In the genomic region with DNA sequence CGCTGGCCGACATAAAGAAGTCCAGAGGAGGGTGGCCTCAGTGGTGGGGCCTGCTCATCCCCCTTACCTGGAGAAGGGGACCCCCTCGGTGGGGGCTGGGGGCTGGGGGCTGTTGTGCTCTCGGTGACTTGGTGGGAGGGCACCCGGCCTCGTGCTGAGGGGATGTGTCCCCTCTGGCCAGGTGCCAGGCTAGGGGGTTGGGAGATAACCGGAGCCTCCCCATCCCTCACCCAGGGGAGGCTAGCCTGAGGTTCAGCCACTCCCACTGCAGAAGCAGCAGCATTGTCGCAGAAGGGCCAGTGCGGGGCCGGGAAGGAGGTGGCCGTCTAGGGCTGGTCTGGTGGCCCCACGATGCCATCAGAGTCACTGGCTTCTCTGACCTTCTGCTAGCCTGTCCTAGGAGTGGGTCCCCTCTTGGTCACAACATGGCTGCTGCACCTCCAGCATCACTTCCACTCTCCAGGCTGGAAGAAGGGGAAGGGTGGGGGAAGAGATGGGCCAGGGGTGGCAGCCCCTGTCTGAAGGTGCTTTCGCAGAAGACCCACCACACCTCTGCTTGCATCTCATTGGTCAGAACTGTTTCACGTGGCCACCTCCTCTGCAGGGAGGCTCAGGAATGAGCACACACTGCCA, we compare ENCODE assay signal across 2 cellular contexts.
TF ChIP-seq lines count a peak whose summit lies in the region.

No MANE protein-coding gene starts in this region.

TF ChIP-seq in A549, 52 proteins besides CTCF, POLR2A, EP300 and RAD21 (continued from another document):
- TF ChIP-seq USF2 (IDR thresholded peaks at IDR 0.05) (no peak), CHD4 (IDR thresholded peaks at IDR 0.05; ENCODE audit: borderline replicate concordance) (no peak), BHLHE40 (IDR thresholded peaks at IDR 0.05; ENCODE audit: low read depth, low read length) (no peak), SREBF2 (IDR thresholded peaks at IDR 0.05) (no peak), CEBPB (IDR thresholded peaks at IDR 0.05) (no peak), NFE2L2 (conservative IDR thresholded peaks at IDR 0.05; ENCODE audit: low read length) (no peak), EHMT2 (IDR thresholded peaks at IDR 0.05; ENCODE audit: low read depth) (no peak), KDM1A (IDR thresholded peaks at IDR 0.05; ENCODE audit: low read depth) (no peak), FOXS1 (CRISPR knock-in tag; IDR thresholded peaks at IDR 0.05) (no peak)
- TF ChIP-seq, protein P1, sequence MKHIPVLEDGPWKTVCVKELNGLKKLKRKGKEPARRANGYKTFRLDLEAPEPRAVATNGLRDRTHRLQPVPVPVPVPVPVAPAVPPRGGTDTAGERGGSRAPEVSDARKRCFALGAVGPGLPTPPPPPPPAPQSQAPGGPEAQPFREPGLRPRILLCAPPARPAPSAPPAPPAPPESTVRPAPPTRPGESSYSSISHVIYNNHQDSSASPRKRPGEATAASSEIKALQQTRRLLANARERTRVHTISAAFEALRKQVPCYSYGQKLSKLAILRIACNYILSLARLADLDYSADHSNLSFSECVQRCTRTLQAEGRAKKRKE (CRISPR knock-in tag; IDR thresholded peaks at IDR 0.05; ENCODE audit: low read depth): no peak

TF ChIP-seq in HEK293, 187 proteins besides CTCF, POLR2A, EP300 and RAD21 (continued from another document):
- TF ChIP-seq, protein P2, sequence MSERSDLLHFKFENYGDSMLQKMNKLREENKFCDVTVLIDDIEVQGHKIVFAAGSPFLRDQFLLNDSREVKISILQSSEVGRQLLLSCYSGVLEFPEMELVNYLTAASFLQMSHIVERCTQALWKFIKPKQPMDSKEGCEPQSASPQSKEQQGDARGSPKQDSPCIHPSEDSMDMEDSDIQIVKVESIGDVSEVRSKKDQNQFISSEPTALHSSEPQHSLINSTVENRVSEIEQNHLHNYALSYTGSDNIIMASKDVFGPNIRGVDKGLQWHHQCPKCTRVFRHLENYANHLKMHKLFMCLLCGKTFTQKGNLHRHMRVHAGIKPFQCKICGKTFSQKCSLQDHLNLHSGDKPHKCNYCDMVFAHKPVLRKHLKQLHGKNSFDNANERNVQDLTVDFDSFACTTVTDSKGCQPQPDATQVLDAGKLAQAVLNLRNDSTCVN (tag by site-specific recombination; optimal IDR thresholded peaks at IDR 0.05): no peak
- TF ChIP-seq, protein P3, sequence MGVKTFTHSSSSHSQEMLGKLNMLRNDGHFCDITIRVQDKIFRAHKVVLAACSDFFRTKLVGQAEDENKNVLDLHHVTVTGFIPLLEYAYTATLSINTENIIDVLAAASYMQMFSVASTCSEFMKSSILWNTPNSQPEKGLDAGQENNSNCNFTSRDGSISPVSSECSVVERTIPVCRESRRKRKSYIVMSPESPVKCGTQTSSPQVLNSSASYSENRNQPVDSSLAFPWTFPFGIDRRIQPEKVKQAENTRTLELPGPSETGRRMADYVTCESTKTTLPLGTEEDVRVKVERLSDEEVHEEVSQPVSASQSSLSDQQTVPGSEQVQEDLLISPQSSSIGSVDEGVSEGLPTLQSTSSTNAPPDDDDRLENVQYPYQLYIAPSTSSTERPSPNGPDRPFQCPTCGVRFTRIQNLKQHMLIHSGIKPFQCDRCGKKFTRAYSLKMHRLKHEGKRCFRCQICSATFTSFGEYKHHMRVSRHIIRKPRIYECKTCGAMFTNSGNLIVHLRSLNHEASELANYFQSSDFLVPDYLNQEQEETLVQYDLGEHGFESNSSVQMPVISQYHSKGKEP (tag by site-specific recombination; IDR thresholded peaks at IDR 0.05): no peak
- no peak for TF ChIP-seq ZNF174 (tag by site-specific recombination; IDR thresholded peaks at IDR 0.05)
- TF ChIP-seq, protein P4, sequence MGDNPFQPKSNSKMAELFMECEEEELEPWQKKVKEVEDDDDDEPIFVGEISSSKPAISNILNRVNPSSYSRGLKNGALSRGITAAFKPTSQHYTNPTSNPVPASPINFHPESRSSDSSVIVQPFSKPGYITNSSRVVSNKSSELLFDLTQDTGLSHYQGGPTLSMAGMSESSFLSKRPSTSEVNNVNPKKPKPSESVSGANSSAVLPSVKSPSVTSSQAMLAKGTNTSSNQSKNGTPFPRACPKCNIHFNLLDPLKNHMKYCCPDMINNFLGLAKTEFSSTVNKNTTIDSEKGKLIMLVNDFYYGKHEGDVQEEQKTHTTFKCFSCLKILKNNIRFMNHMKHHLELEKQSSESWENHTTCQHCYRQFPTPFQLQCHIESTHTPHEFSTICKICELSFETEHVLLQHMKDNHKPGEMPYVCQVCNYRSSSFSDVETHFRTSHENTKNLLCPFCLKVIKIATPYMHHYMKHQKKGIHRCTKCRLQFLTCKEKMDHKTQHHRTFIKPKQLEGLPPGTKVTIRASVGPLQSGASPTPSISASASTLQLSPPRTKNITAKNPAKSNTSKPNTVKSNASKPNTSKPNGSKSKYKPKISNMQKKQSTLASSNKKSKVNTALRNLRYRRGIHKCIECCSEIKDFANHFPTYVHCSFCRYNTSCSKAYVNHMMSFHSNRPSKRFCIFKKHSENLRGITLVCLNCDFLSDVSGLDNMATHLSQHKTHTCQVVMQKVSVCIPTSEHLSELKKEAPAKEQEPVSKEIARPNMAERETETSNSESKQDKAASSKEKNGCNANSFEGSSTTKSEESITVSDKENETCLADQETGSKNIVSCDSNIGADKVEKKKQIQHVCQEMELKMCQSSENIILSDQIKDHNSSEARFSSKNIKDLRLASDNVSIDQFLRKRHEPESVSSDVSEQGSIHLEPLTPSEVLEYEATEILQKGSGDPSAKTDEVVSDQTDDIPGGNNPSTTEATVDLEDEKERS (tag by site-specific recombination; IDR thresholded peaks at IDR 0.05): 0 out of 2 replicates have a peak, but pooled peaks have one; percentile 52
- TF ChIP-seq, protein P5, sequence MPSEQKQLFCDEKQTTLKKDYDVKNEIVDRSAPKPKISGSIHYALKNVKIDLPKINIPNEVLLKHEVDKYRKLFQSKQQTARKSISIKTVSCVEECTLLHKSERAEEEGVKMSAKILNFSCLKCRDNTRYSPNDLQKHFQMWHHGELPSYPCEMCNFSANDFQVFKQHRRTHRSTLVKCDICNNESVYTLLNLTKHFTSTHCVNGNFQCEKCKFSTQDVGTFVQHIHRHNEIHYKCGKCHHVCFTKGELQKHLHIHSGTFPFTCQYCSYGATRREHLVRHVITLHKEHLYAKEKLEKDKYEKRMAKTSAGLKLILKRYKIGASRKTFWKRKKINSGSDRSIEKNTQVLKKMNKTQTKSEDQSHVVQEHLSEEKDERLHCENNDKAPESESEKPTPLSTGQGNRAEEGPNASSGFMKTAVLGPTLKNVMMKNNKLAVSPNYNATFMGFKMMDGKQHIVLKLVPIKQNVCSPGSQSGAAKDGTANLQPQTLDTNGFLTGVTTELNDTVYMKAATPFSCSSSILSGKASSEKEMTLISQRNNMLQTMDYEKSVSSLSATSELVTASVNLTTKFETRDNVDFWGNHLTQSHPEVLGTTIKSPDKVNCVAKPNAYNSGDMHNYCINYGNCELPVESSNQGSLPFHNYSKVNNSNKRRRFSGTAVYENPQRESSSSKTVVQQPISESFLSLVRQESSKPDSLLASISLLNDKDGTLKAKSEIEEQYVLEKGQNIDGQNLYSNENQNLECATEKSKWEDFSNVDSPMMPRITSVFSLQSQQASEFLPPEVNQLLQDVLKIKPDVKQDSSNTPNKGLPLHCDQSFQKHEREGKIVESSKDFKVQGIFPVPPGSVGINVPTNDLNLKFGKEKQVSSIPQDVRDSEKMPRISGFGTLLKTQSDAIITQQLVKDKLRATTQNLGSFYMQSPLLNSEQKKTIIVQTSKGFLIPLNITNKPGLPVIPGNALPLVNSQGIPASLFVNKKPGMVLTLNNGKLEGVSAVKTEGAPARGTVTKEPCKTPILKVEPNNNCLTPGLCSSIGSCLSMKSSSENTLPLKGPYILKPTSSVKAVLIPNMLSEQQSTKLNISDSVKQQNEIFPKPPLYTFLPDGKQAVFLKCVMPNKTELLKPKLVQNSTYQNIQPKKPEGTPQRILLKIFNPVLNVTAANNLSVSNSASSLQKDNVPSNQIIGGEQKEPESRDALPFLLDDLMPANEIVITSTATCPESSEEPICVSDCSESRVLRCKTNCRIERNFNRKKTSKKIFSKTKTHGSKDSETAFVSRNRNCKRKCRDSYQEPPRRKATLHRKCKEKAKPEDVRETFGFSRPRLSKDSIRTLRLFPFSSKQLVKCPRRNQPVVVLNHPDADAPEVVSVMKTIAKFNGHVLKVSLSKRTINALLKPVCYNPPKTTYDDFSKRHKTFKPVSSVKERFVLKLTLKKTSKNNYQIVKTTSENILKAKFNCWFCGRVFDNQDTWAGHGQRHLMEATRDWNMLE (tag by site-specific recombination; conservative IDR thresholded peaks at IDR 0.05; ENCODE audit: low read depth): no peak
